ENCODE assay signal across 7 cellular contexts in the genomic region with DNA sequence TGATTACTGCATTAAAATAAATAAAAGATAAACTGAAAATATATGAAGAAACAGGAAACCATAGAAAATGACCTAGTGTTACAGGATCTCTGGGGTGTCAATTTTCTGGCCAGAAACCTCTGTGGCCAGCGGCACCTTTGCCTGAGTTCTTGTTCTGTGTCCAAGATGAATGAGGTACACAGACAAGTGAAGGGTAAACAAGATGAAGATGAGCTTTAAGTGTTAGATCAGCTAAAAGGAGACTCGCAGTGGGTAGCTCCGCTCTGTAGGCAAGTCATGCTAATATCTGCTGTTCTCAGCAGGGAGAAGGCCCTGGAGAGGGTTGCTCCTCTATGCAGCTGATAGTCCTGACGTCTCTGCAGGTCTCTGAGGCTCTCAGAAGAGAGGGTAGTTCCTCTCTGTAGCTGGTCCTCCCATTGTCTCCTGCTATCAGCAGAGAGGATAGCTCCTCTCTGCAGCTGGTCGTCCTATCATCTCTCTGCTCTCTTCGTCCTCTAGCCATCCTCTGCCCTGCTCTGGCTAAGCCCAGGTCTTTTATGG. TPM values are rescaled to one million over a fixed set of nuclear protein-coding genes. Genes with fewer than 3 reads are reported as not detected.
DNase-seq lines count a peak whose midpoint lies in the region; ATAC-seq and TF ChIP-seq lines count a peak whose summit lies in the region.

No MANE protein-coding gene starts in this region.

- WGBS in GM23248 (ENCODE audit: low coverage in 1 of 2, low lambda C conversion rate in 2 of 2, missing lambda C conversion rate in 2 of 2), 2 experiments: 59 to 62% methylated on average over 6 of the region's 6 CpGs
- 46% methylated on average over 6 of the region's 6 CpGs for WGBS in smooth muscle cell (ENCODE audit: low lambda C conversion rate)

- H4K20me1 ChIP-seq in GM23248 (ENCODE audit: insufficient read depth) (no peaks in the 10 kb centered on the region), smooth muscle cell (ENCODE audit: low read depth) (no peaks in the 10 kb centered on the region)

- peak overlapping the region; percentile 74 for H3K4me2 ChIP-seq in GM23248 (ENCODE audit: unreplicated experiment)
- H3K4me2 ChIP-seq in smooth muscle cell: peak overlapping the region; percentile 93

- H3K9ac ChIP-seq in GM23248: peak overlapping the region; percentile 51; the same call in 1 of the 2 replicates
- H3K9ac ChIP-seq in smooth muscle cell (ENCODE audit: low read depth): no peak overlapping the region

- no peak for TF ChIP-seq CTCF in fibroblast of the aortic adventitia (IDR thresholded peaks at IDR 0.05; ENCODE audit: insufficient read depth, low read length)
- TF ChIP-seq CTCF in smooth muscle cell (IDR thresholded peaks at IDR 0.05; ENCODE audit: borderline replicate concordance, insufficient read depth, poor library complexity, severe bottlenecking): no peak

- H3K9me3 ChIP-seq in GM23248 (ENCODE audit: low read depth) (no peaks in the 10 kb centered on the region), SJCRH30 (replicated peaks) (no peaks in the 10 kb centered on the region), smooth muscle cell (replicated peaks; ENCODE audit: low read depth) (no peaks in the 10 kb centered on the region)

- no peaks in the 10 kb centered on the region; the same call in 1 of the 2 replicates for H3F3A ChIP-seq in GM23248 (ENCODE audit: insufficient read depth)
- H3F3A ChIP-seq in smooth muscle cell (ENCODE audit: low read depth): peaks cover 14% of the 10 kb centered on the region

- no peak for DNase-seq in GM23248
- DNase-seq in SJCRH30: no peak
- no peak for DNase-seq in fibroblast of the aortic adventitia (ENCODE audit: low read depth)
- DNase-seq in smooth muscle cell (lab: John Stamatoyannopoulos, UW; ENCODE audit: unreplicated experiment): no peak
- no peak for DNase-seq in RKO (ENCODE audit: low spot score)
- no peak for DNase-seq in DMS153 (lab: John Stamatoyannopoulos, UW)

- peaks cover 4% of the 10 kb centered on the region; the same call in 1 of the 2 replicates for H3K4me1 ChIP-seq in GM23248 (ENCODE audit: insufficient read depth)
- 0 out of 2 replicates have a peak, but pooled peaks cover 4% of the 10 kb centered on the region for H3K4me1 ChIP-seq in SJCRH30
- H3K4me1 ChIP-seq in smooth muscle cell (ENCODE audit: low read depth): peaks cover 5% of the 10 kb centered on the region

- peak overlapping the region; percentile 80 for H2AFZ ChIP-seq in GM23248
- peak overlapping the region; percentile 96 for H2AFZ ChIP-seq in smooth muscle cell (ENCODE audit: low read depth)

- H3K36me3 ChIP-seq in GM23248 (ENCODE audit: low read depth): no peaks in the 10 kb centered on the region
- no peaks in the 10 kb centered on the region for H3K36me3 ChIP-seq in SJCRH30
- H3K36me3 ChIP-seq in smooth muscle cell (ENCODE audit: low read depth): no peaks in the 10 kb centered on the region

- H3K27ac ChIP-seq in GM23248 (no peak overlapping the region), SJCRH30 (peak overlapping the region; percentile 22; the same call in 1 of the 2 replicates), smooth muscle cell (ENCODE audit: low read depth) (no peak overlapping the region)

- no peaks in the 10 kb centered on the region for H3K27me3 ChIP-seq in GM23248 (replicated peaks; ENCODE audit: insufficient read depth)
- no peaks in the 10 kb centered on the region for H3K27me3 ChIP-seq in SJCRH30
- no peaks in the 10 kb centered on the region for H3K27me3 ChIP-seq in smooth muscle cell (ENCODE audit: low read depth)

- H3K79me2 ChIP-seq in GM23248 (ENCODE audit: insufficient read depth): no peaks in the 10 kb centered on the region
- H3K79me2 ChIP-seq in smooth muscle cell (ENCODE audit: low read depth): no peaks in the 10 kb centered on the region

- in situ Hi-C loops in GM23248 (cut with MboI): loop anchor here (25.0 kb wide), 1 partner anchor 334 kb away; a partner anchor contains a TSS

- no peak for ATAC-seq in GM18519 (IDR thresholded peaks at IDR 0.05; ENCODE audit: low FRiP score, unreplicated experiment)

- no peaks in the 10 kb centered on the region for H3K9me2 ChIP-seq in GM23248 (ENCODE audit: insufficient read depth)

- peak overlapping the region; percentile 74; the same call in 1 of the 2 replicates for H3K4me3 ChIP-seq in GM23248
- peak overlapping the region; percentile 64 for H3K4me3 ChIP-seq in SJCRH30
- H3K4me3 ChIP-seq in fibroblast of the aortic adventitia (ENCODE audit: low read depth, low read length): peak overlapping the region; percentile 64
- H3K4me3 ChIP-seq in smooth muscle cell: peak overlapping the region; percentile 81

RNA-seq across cellular contexts. Expression of a gene that starts 35.9 kb away (rescaled TPM):
- 5.0 and 12.1 TPM in 2 replicates for total RNA-seq in GM23248 (2014; rRNA removed; shearing (Covaris generic))
- polyA plus RNA-seq in GM23248 (2016; fragmentation: Nextera tagmentation; extraction: Ambion mirVana) (7.4 and 8.3 TPM in 2 replicates), smooth muscle cell (5.6 and 7.0 TPM in 2 replicates)
- total RNA-seq in SJCRH30 (2014; rRNA removed; shearing (Covaris generic)): 11.0 and 11.2 TPM in 2 replicates
- total RNA-seq in fibroblast of the aortic adventitia (ENCODE audit: low replicate concordance) (3.5 and 4.8 TPM in 2 replicates), smooth muscle cell (7.2 and 7.3 TPM in 2 replicates)

RNA-seq across cellular contexts. Expression of a gene that starts 36.3 kb away (rescaled TPM):
- 1.2 and 4.6 TPM in 2 replicates for total RNA-seq in GM23248 (2014; rRNA removed; shearing (Covaris generic))
- polyA plus RNA-seq in GM23248 (2016; fragmentation: Nextera tagmentation; extraction: Ambion mirVana) (4.4 and 6.5 TPM in 2 replicates), smooth muscle cell (1.2 and 1.9 TPM in 2 replicates)
- total RNA-seq in SJCRH30 (2014; rRNA removed; shearing (Covaris generic)): 0.73 TPM in 1 of 2 replicates, not detected in the other
- total RNA-seq in fibroblast of the aortic adventitia (ENCODE audit: low replicate concordance) (0.09 TPM in 1 of 2 replicates, not detected in the other), smooth muscle cell (0.31 and 0.40 TPM in 2 replicates)

RNA-seq across cellular contexts. Expression of a gene that starts 51.7 kb away (rescaled TPM):
- 12.6 and 15.5 TPM in 2 replicates for total RNA-seq in GM23248 (2014; rRNA removed; shearing (Covaris generic))
- polyA plus RNA-seq in GM23248 (2016; fragmentation: Nextera tagmentation; extraction: Ambion mirVana) (10.8 and 12.0 TPM in 2 replicates), smooth muscle cell (35.7 and 41.9 TPM in 2 replicates)
- total RNA-seq in SJCRH30 (2014; rRNA removed; shearing (Covaris generic)): 15.2 and 16.4 TPM in 2 replicates
- total RNA-seq in fibroblast of the aortic adventitia (ENCODE audit: low replicate concordance) (8.7 and 19.3 TPM in 2 replicates), smooth muscle cell (29.3 and 29.5 TPM in 2 replicates)
